Comparison of ENCODE assay signal across 9 cellular contexts in the genomic region with DNA sequence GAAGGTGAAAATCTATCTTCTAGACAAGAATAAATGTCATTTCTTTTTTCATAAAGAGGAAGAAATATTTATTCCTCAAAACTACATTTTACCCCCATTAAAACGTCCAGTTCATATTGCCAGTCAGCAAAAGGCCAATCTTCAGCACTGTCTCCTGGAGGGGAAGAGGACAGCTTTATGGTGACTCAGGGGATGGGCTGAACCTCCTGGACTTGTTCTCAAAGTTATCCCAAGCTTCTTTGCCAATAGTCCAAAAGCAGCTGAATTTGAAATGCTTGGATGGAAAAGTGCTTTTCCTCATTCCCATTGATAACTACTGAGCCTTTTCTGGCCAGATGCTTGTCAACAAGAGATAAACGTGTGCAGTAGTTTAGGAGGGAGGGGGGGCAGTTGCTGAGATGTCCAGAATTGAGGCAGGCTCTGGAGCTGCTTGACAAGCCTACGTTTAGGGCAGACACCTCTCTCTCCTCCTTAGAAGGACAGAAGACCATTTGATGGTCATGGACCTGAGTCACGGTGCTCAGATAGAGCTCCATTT.
"Had no signal": no experiment of that assay in that cellular context is flagged by ENCODE, and none has a peak within 500 bp of the region (broad histone marks: within the 10 kb centered on the region; RNA-seq: fewer than 3 reads in every experiment).

No MANE protein-coding gene starts in this region.

- H2AFZ ChIP-seq: GM23248 had no signal

- H3K4me1 ChIP-seq: HAP-1 had no signal

- H3K9ac ChIP-seq: GM23248 had no signal

- ATAC-seq: HCT116 had no signal

- FAIRE-seq: HTR-8/SVneo had no signal

- H3K36me3 ChIP-seq: HAP-1 had no signal

- H3K27ac ChIP-seq: GM23248, HL-60 had no signal

- H3K9me3 ChIP-seq: HAP-1 had no signal

- H3K4me3 ChIP-seq: GM23248, HAP-1 had no signal

- DNase-seq: GM23248, GOT3, H7, HFFc6, KBM-7 had no signal
